Comparison of ENCODE assay signal across 28 cellular contexts in the genomic region with DNA sequence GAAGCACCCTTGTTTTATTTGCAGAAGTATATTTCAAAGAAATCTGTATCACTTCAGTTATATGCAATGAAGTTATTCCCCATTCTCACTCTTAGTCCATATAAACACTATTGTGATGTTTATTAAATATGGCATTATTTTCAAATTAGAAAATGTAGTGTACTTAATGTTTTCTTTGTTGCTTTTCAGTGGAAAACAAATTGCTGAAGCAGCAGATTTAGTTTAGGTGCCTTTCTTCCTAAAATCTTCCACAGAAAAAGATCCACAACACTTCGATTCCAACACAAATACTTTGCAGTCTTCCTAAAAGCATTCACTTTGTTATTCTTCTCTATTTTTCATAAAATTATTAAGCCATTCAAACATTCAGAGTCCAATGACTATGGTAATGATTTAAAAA.
"Had no signal": no experiment of that assay in that cellular context is flagged by ENCODE, and none has a peak within 500 bp of the region (broad histone marks: within the 10 kb centered on the region; RNA-seq: fewer than 3 reads in every experiment).

No MANE protein-coding gene starts in this region.

- H3K4me3 Mint-ChIP-seq: dendritic cell treated with granulocyte-macrophage colony-stimulating factor and Interleukin-4, amounts not matched to agents 40 ng/mL and 50 ng/mL, for 4 days; effector memory CD8-positive, alpha-beta T cell; endodermal cell; mesothelial cell of epicardium; naive B cell; naive thymus-derived CD8-positive, alpha-beta T cell had no signal

- H3K9me3 Mint-ChIP-seq: endodermal cell had no signal

- ATAC-seq: effector memory CD8-positive, alpha-beta T cell; esophagus mucosa; gastrocnemius medialis; heart right ventricle; left cardiac atrium; left lung; left ventricle myocardium superior; lower lobe of right lung; mucosa of descending colon; naive thymus-derived CD8-positive, alpha-beta T cell had no signal

- H3K27ac Mint-ChIP-seq: dendritic cell treated with granulocyte-macrophage colony-stimulating factor and Interleukin-4, amounts not matched to agents 40 ng/mL and 50 ng/mL, for 4 days; effector memory CD8-positive, alpha-beta T cell; endodermal cell; mesothelial cell of epicardium; naive B cell; naive thymus-derived CD8-positive, alpha-beta T cell had no signal

- H3K4me3 ChIP-seq: colonic mucosa, esophagus squamous epithelium, gastrocnemius medialis, heart right ventricle, left lung, lower lobe of right lung, mucosa of descending colon had no signal

- H3K9me3 ChIP-seq: colonic mucosa, esophagus squamous epithelium, gastrocnemius medialis, lower lobe of right lung, mucosa of descending colon had no signal

- H3K36me3 ChIP-seq: colonic mucosa, esophagus squamous epithelium, gastrocnemius medialis, heart right ventricle, left lung, lower lobe of right lung had no signal

- H3K4me1 Mint-ChIP-seq: endodermal cell; naive B cell; naive thymus-derived CD8-positive, alpha-beta T cell had no signal

- H3K27ac ChIP-seq: colonic mucosa, epithelial cell of prostate, esophagus squamous epithelium, gastrocnemius medialis, heart right ventricle, left lung, lower lobe of right lung had no signal

- H3K4me1 ChIP-seq: colonic mucosa, esophagus squamous epithelium, gastrocnemius medialis, heart right ventricle, left lung, lower lobe of right lung had no signal

- H3K27me3 ChIP-seq: colonic mucosa, esophagus squamous epithelium, gastrocnemius medialis, heart right ventricle, left lung had no signal

- FAIRE-seq: islet of Langerhans, keratinocyte had no signal

- H3K36me3 Mint-ChIP-seq: naive B cell; naive thymus-derived CD8-positive, alpha-beta T cell had no signal

- DNase-seq: colonic mucosa; cortex of kidney; effector CD8-positive, alpha-beta T cell; effector memory CD8-positive, alpha-beta T cell; endodermal cell; erythroblast; esophagus squamous epithelium; foreskin fibroblast; foreskin melanocyte; gastrocnemius medialis; glutamatergic neuron; head of caudate nucleus; heart right ventricle; hippocampal formation; left cardiac atrium; left lung; left ventricle myocardium superior; lower lobe of right lung; mesenchymal stem cell; mucosa of descending colon; naive B cell; naive thymus-derived CD8-positive, alpha-beta T cell had no signal

- H3K27me3 Mint-ChIP-seq: dendritic cell treated with granulocyte-macrophage colony-stimulating factor and Interleukin-4, amounts not matched to agents 40 ng/mL and 50 ng/mL, for 4 days; effector memory CD8-positive, alpha-beta T cell; naive B cell; naive thymus-derived CD8-positive, alpha-beta T cell had no signal
